31 cellular contexts compared by ENCODE assay signal in the genomic region with DNA sequence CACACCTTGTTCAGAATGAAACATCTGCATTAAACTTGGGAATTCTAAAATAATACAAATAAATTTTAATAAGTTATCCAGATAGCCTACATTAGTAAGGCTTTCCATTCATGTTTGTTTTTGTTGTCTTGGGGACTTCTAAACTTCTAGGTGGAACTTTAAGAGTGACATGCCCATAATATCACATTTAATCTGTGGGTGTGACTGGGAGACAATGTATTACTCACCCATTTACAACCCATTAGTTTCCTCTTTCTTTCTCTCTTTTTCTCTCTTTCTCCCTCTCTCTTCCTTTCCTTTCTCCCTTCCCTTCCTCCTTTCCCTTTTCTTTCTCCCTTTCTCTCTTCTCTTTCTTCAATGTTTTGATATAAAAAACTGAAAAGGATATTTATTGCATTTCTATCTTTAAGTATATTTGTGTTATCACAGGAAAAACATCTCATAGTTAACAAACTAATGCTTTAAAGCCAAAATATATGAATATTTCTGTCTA.
"Had no signal": no experiment of that assay in that cellular context is flagged by ENCODE, and none has a peak within 500 bp of the region (broad histone marks: within the 10 kb centered on the region; RNA-seq: fewer than 3 reads in every experiment).

No MANE protein-coding gene starts in this region.

- H3K9me3 Mint-ChIP-seq: activated naive CD8-positive, alpha-beta T cell treated with anti-CD3 and anti-CD28 coated beads for 36 hours; activated T-helper 2 cell treated with anti-CD3 and anti-CD28 coated beads, Interferon-gamma antibody, Interleukin-2, Interleukin-4, amounts not matched to agents 10 μg/mL and 5 μg/mL and 100 μg/mL, durations not matched to agents 14 hours and 24 hours and 36 hours; brain; endodermal cell; nephron progenitor cell; stimulated activated naive B cell treated with anti-CD40 and anti-IgM and Interleukin-4, amounts not matched to agents 10 μg/mL and 1 μg/mL and 100 μg/mL, for 72 hours had no signal

- H3K27ac Mint-ChIP-seq: activated naive CD8-positive, alpha-beta T cell treated with anti-CD3 and anti-CD28 coated beads for 36 hours; activated T-helper 2 cell treated with anti-CD3 and anti-CD28 coated beads, Interferon-gamma antibody, Interleukin-2, Interleukin-4, amounts not matched to agents 10 μg/mL and 5 μg/mL and 100 μg/mL, durations not matched to agents 14 hours and 24 hours and 36 hours; brain; endodermal cell; nephron progenitor cell; stimulated activated naive B cell treated with anti-CD40 and anti-IgM and Interleukin-4, amounts not matched to agents 10 μg/mL and 1 μg/mL and 100 μg/mL, for 72 hours had no signal

- H3K36me3 ChIP-seq: ascending aorta, esophagus muscularis mucosa, heart right ventricle, left ventricle myocardium inferior, neutrophil, ovary, sigmoid colon, stomach, thyroid gland, upper lobe of left lung, vagina had no signal

- H3K4me3 Mint-ChIP-seq: activated naive CD8-positive, alpha-beta T cell treated with anti-CD3 and anti-CD28 coated beads for 36 hours; brain; endodermal cell; nephron progenitor cell; stimulated activated naive B cell treated with anti-CD40 and anti-IgM and Interleukin-4, amounts not matched to agents 10 μg/mL and 1 μg/mL and 100 μg/mL, for 72 hours had no signal

- H3K4me1 Mint-ChIP-seq: brain had no signal

- H3K27me3 ChIP-seq: ascending aorta, esophagus muscularis mucosa, foreskin keratinocyte, heart right ventricle, neutrophil, ovary, sigmoid colon, stomach, thyroid gland, upper lobe of left lung, vagina had no signal

- H3K9me3 ChIP-seq: ascending aorta, esophagus muscularis mucosa, heart right ventricle, left ventricle myocardium inferior, neutrophil, ovary, psoas muscle, sigmoid colon, stomach, thyroid gland, upper lobe of left lung, vagina had no signal

- H3K4me1 ChIP-seq: ascending aorta, esophagus muscularis mucosa, psoas muscle, sigmoid colon, thyroid gland, vagina had no signal

- ATAC-seq: foreskin keratinocyte; heart right ventricle; psoas muscle; stimulated activated naive B cell treated with anti-CD40 and anti-IgM and Interleukin-4, amounts not matched to agents 10 μg/mL and 1 μg/mL and 100 μg/mL, for 72 hours had no signal

- FAIRE-seq: TTC549 had no signal

- DNase-seq: activated CD4-positive, alpha-beta T cell treated with anti-CD3 and anti-CD28 coated beads for 4 hours; activated CD4-positive, alpha-beta T cell treated with anti-CD3 and anti-CD28 coated beads, Interleukin-2, amount 50 U/mL, for 4 hours; activated CD8-positive, alpha-beta memory T cell treated with anti-CD3 and anti-CD28 coated beads for 24 hours; activated naive CD8-positive, alpha-beta T cell treated with anti-CD3 and anti-CD28 coated beads for 36 hours; activated T-cell treated with anti-CD3 and anti-CD28 coated beads, Interleukin-2, amount 50 U/mL, for 1 hour; cortex of kidney; endodermal cell; heart right ventricle; kidney glomerular epithelial cell; left ventricle myocardium inferior; nephron progenitor cell; ovary; psoas muscle; sigmoid colon; stimulated activated CD4-positive, alpha-beta T cell treated with anti-CD3 and anti-CD28 coated beads, Interleukin-15, amount 100 ng/mL, for 24 hours; stimulated activated CD4-positive, alpha-beta T cell treated with anti-CD3 and anti-CD28 coated beads, Interleukin-2, amount 100 ng/mL, for 24 hours; stimulated activated naive B cell treated with anti-CD40 and anti-IgM and Interleukin-4, amounts not matched to agents 10 μg/mL and 1 μg/mL and 100 μg/mL, for 72 hours; stomach; T-helper 9 cell; thyroid gland; upper lobe of left lung had no signal

- H3K4me3 ChIP-seq: ascending aorta, esophagus muscularis mucosa, heart right ventricle, left ventricle myocardium inferior, lung, ovary, psoas muscle, sigmoid colon, stomach, thyroid gland, upper lobe of left lung, vagina had no signal

- H3K36me3 Mint-ChIP-seq: activated naive CD8-positive, alpha-beta T cell treated with anti-CD3 and anti-CD28 coated beads for 36 hours; brain; stimulated activated naive B cell treated with anti-CD40 and anti-IgM and Interleukin-4, amounts not matched to agents 10 μg/mL and 1 μg/mL and 100 μg/mL, for 72 hours had no signal

- H3K27ac ChIP-seq: ascending aorta, esophagus muscularis mucosa, foreskin keratinocyte, heart right ventricle, left ventricle myocardium inferior, neutrophil, ovary, psoas muscle, sigmoid colon, stomach, thyroid gland, upper lobe of left lung, vagina, VCaP had no signal

- H3K27me3 Mint-ChIP-seq: activated naive CD8-positive, alpha-beta T cell treated with anti-CD3 and anti-CD28 coated beads for 36 hours had no signal
